Comparison of ENCODE assay signal across 15 cellular contexts in the genomic region with DNA sequence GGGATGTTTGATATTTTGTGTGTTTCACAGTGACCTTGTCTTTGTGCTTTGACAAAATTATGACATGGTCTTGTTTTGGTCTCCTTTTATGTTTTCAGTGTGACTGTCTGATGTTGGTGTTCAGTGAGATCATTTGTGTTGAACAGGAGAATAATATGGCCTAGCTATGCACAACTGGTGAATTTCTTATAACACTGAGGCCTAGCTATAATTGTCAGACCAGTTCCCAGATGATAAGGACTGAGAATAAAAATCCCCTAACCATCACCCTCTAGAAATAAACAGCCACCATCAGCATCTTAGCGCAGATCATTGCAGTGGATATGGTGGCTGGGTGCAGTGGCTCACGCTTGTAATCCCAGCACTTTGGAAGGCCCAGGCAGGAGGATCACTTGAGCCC.
DNase-seq lines count a peak whose midpoint lies in the region; TF ChIP-seq lines count a peak whose summit lies in the region.
"Had no signal": no experiment of that assay in that cellular context is flagged by ENCODE, and none has a peak within 500 bp of the region (broad histone marks: within the 10 kb centered on the region; RNA-seq: fewer than 3 reads in every experiment).

No MANE protein-coding gene starts in this region.

- H3K9me3 ChIP-seq in breast epithelium = no peaks in the 10 kb centered on the region
- no peaks in the 10 kb centered on the region for H3K9me3 ChIP-seq in osteoblast (ENCODE audit: low read depth, low read length)
- no peaks in the 10 kb centered on the region for H3K9me3 ChIP-seq in MM.1S (replicated peaks; ENCODE audit: insufficient read depth, low read length)
- H3K9me3 ChIP-seq: A549 had no signal

- no peak for TF ChIP-seq CTCF in MCF 10A (IDR thresholded peaks at IDR 0.05; ENCODE audit: unreplicated experiment)
- no peak for TF ChIP-seq CTCF in breast epithelium (IDR thresholded peaks at IDR 0.05)
- no peak for TF ChIP-seq CTCF in HFFc6 (IDR thresholded peaks at IDR 0.05)
- no peak for TF ChIP-seq CTCF in osteoblast (IDR thresholded peaks at IDR 0.05; ENCODE audit: extremely low read depth, low read depth, low read length)
- TF ChIP-seq CTCF in MM.1S (IDR thresholded peaks at IDR 0.05; ENCODE audit: low read length) = no peak

- H3K27ac ChIP-seq in breast epithelium (no peak overlapping the region), osteoblast (ENCODE audit: low read depth, low read length) (peak overlapping the region; percentile 55), MM.1S (ENCODE audit: low read length) (no peak overlapping the region)
- H3K27ac ChIP-seq: A549, HL-60 had no signal

- H3K4me1 Mint-ChIP-seq in MCF 10A (ENCODE audit: insufficient read depth, unreplicated experiment) (no peaks in the 10 kb centered on the region), HFFc6 (ENCODE audit: low read depth) (peaks cover 41% of the 10 kb centered on the region)
- H3K4me1 Mint-ChIP-seq in activated T-helper 1 cell treated with anti-CD3 and anti-CD28 coated beads, Interleukin-12 subunit alpha, Interleukin-12 subunit beta, Interleukin-2, Interleukin-4 antibody, amounts not matched to agents 30 ng/mL and 10 ng/mL and 1 ng/mL, durations not matched to agents 14 hours and 24 hours and 36 hours (ENCODE audit: low read depth) = peaks cover 11% of the 10 kb centered on the region
- peaks cover 2% of the 10 kb centered on the region for H3K4me1 Mint-ChIP-seq in activated CD4-positive, alpha-beta memory T cell treated with anti-CD3 and anti-CD28 coated beads, Interleukin-2, amount 10 ng/mL, durations not matched to agents 7 days and 5 days
- H3K4me1 Mint-ChIP-seq: CD14-positive monocyte had no signal

- H3K36me3 Mint-ChIP-seq in MCF 10A (ENCODE audit: insufficient read depth, unreplicated experiment) = peaks cover 23% of the 10 kb centered on the region
- peaks cover 38% of the 10 kb centered on the region for H3K36me3 Mint-ChIP-seq in HFFc6 (ENCODE audit: low read depth)
- H3K36me3 Mint-ChIP-seq in activated T-helper 1 cell treated with anti-CD3 and anti-CD28 coated beads, Interleukin-12 subunit alpha, Interleukin-12 subunit beta, Interleukin-2, Interleukin-4 antibody, amounts not matched to agents 30 ng/mL and 10 ng/mL and 1 ng/mL, durations not matched to agents 14 hours and 24 hours and 36 hours (ENCODE audit: low read depth) = peaks cover 23% of the 10 kb centered on the region
- H3K36me3 Mint-ChIP-seq in activated CD4-positive, alpha-beta memory T cell treated with anti-CD3 and anti-CD28 coated beads, Interleukin-2, amount 10 ng/mL, durations not matched to agents 7 days and 5 days (ENCODE audit: low read depth) = peaks cover 3% of the 10 kb centered on the region

- no peaks in the 10 kb centered on the region for H3K9me2 ChIP-seq in MM.1S (replicated peaks; ENCODE audit: insufficient read depth, low read length)

- H3K9ac ChIP-seq in MM.1S (ENCODE audit: low read length) = no peak overlapping the region

- H3K4me1 ChIP-seq in breast epithelium (no peaks in the 10 kb centered on the region), osteoblast (ENCODE audit: insufficient read depth, low read length) (peaks cover 17% of the 10 kb centered on the region), MM.1S (ENCODE audit: low read length) (no peaks in the 10 kb centered on the region)
- H3K4me1 ChIP-seq: A549 had no signal

- DNase-seq in MCF 10A (ENCODE audit: unreplicated experiment) (no peak), breast epithelium (ENCODE audit: low spot score in 2 of 2) (no peak), HFFc6 (no peak), osteoblast (ENCODE audit: insufficient read length, low spot score, missing footprints) (no peak), MM.1S (no peak), cortex of kidney (lab: John Stamatoyannopoulos, UW) (no peak)
- DNase-seq in activated T-helper 1 cell treated with anti-CD3 and anti-CD28 coated beads, Interleukin-12 subunit alpha, Interleukin-12 subunit beta, Interleukin-2, Interleukin-4 antibody, amounts not matched to agents 30 ng/mL and 10 ng/mL and 1 ng/mL, durations not matched to agents 14 hours and 24 hours and 36 hours (ENCODE audit: low spot score) = no peak
- DNase-seq in activated CD4-positive, alpha-beta memory T cell treated with anti-CD3 and anti-CD28 coated beads, Interleukin-2, amount 10 ng/mL, durations not matched to agents 7 days and 5 days = no peak
- DNase-seq: CD8-positive, alpha-beta T cell; COR-L47; DND-41; GDM1 had no signal

- H3K79me2 ChIP-seq in osteoblast (ENCODE audit: insufficient read depth, low read length) = no peaks in the 10 kb centered on the region
- H3K79me2 ChIP-seq in MM.1S (ENCODE audit: low read length) = no peaks in the 10 kb centered on the region

- BruUV-seq in MCF 10A (replicated peaks; lab: Mats Ljungman, UMichigan) = no TSS peak

- no peaks in the 10 kb centered on the region for H3K9me3 Mint-ChIP-seq in MCF 10A (ENCODE audit: unreplicated experiment)
- H3K9me3 Mint-ChIP-seq in HFFc6 = no peaks in the 10 kb centered on the region
- H3K9me3 Mint-ChIP-seq in activated T-helper 1 cell treated with anti-CD3 and anti-CD28 coated beads, Interleukin-12 subunit alpha, Interleukin-12 subunit beta, Interleukin-2, Interleukin-4 antibody, amounts not matched to agents 30 ng/mL and 10 ng/mL and 1 ng/mL, durations not matched to agents 14 hours and 24 hours and 36 hours = no peaks in the 10 kb centered on the region
- H3K9me3 Mint-ChIP-seq in activated CD4-positive, alpha-beta memory T cell treated with anti-CD3 and anti-CD28 coated beads, Interleukin-2, amount 10 ng/mL, durations not matched to agents 7 days and 5 days = no peaks in the 10 kb centered on the region
- H3K9me3 Mint-ChIP-seq: CD14-positive monocyte; CD8-positive, alpha-beta T cell had no signal

- no peaks in the 10 kb centered on the region for H4K20me1 ChIP-seq in osteoblast (ENCODE audit: insufficient read depth, low read length)
- H4K20me1 ChIP-seq in MM.1S (ENCODE audit: insufficient read depth, low read length) = no peaks in the 10 kb centered on the region

- no peak for TF ChIP-seq POLR2A in breast epithelium (IDR thresholded peaks at IDR 0.05)

- intact Hi-C loops in MCF 10A (cut with micrococcal nuclease) (loop anchor here (5.0 kb wide), 1 partner anchor 130 kb away; no protein-coding TSS in a partner anchor), breast epithelium (cut with DNase I; ENCODE audit: low total_unique reads) (no loop called here)
- intact Hi-C loops in activated T-helper 1 cell treated with anti-CD3 and anti-CD28 coated beads, Interleukin-12 subunit alpha, Interleukin-12 subunit beta, Interleukin-2, Interleukin-4 antibody, amounts not matched to agents 30 ng/mL and 10 ng/mL and 1 ng/mL, durations not matched to agents 14 hours and 24 hours and 36 hours (cut with micrococcal nuclease) = loop anchor here (2.0 to 5.0 kb wide), 3 partner anchors 19 to 69 kb away; no protein-coding TSS in a partner anchor

- H3K36me3 ChIP-seq in breast epithelium (no peaks in the 10 kb centered on the region), osteoblast (ENCODE audit: insufficient read depth, low read length) (peaks cover 17% of the 10 kb centered on the region), MM.1S (replicated peaks; ENCODE audit: insufficient read depth, low read length) (no peaks in the 10 kb centered on the region)

- H3F3A ChIP-seq in MM.1S (ENCODE audit: insufficient read depth, low read length) = no peaks in the 10 kb centered on the region

- H3K4me3 Mint-ChIP-seq in MCF 10A (ENCODE audit: unreplicated experiment) (no peak overlapping the region), HFFc6 (no peak overlapping the region)
- no peak overlapping the region for H3K4me3 Mint-ChIP-seq in activated T-helper 1 cell treated with anti-CD3 and anti-CD28 coated beads, Interleukin-12 subunit alpha, Interleukin-12 subunit beta, Interleukin-2, Interleukin-4 antibody, amounts not matched to agents 30 ng/mL and 10 ng/mL and 1 ng/mL, durations not matched to agents 14 hours and 24 hours and 36 hours
- H3K4me3 Mint-ChIP-seq in activated CD4-positive, alpha-beta memory T cell treated with anti-CD3 and anti-CD28 coated beads, Interleukin-2, amount 10 ng/mL, durations not matched to agents 7 days and 5 days = no peak overlapping the region
- H3K4me3 Mint-ChIP-seq: CD14-positive monocyte; CD8-positive, alpha-beta T cell had no signal

- H2AFZ ChIP-seq in osteoblast (ENCODE audit: low read length) = no peak overlapping the region
- H2AFZ ChIP-seq in MM.1S (ENCODE audit: low read length) = no peak overlapping the region

- H3K27ac Mint-ChIP-seq in MCF 10A (ENCODE audit: low read depth, unreplicated experiment) (peak overlapping the region; percentile 19), HFFc6 (peak overlapping the region; percentile 25; the same call in 1 of the 2 replicates)
- H3K27ac Mint-ChIP-seq in activated T-helper 1 cell treated with anti-CD3 and anti-CD28 coated beads, Interleukin-12 subunit alpha, Interleukin-12 subunit beta, Interleukin-2, Interleukin-4 antibody, amounts not matched to agents 30 ng/mL and 10 ng/mL and 1 ng/mL, durations not matched to agents 14 hours and 24 hours and 36 hours = peak overlapping the region; percentile 53
- H3K27ac Mint-ChIP-seq in activated CD4-positive, alpha-beta memory T cell treated with anti-CD3 and anti-CD28 coated beads, Interleukin-2, amount 10 ng/mL, durations not matched to agents 7 days and 5 days = no peak overlapping the region
- H3K27ac Mint-ChIP-seq: CD8-positive, alpha-beta T cell had no signal

- POLR2A ChIA-PET in MCF 10A (lab: Yijun Ruan, JAX) = interaction anchor here (0.6 kb wide), 1 partner anchor 222 kb away, joined by 4 read pairs; no protein-coding TSS in a partner anchor
- POLR2A ChIA-PET in activated CD4-positive, alpha-beta memory T cell treated with anti-CD3 and anti-CD28 coated beads, Interleukin-2, amount 10 ng/mL, durations not matched to agents 7 days and 5 days (lab: Charles Lee) = no interaction called here

- CTCF ChIA-PET in MCF 10A (lab: Yijun Ruan, JAX) = interaction anchor here (0.6 to 1.2 kb wide), 2 partner anchors 65 to 132 kb away, joined by 4 to 5 read pairs; no protein-coding TSS in a partner anchor
- CTCF ChIA-PET in activated CD4-positive, alpha-beta memory T cell treated with anti-CD3 and anti-CD28 coated beads, Interleukin-2, amount 10 ng/mL, durations not matched to agents 7 days and 5 days (lab: Charles Lee) = no interaction called here

- H3K27me3 Mint-ChIP-seq in MCF 10A (ENCODE audit: insufficient read depth, unreplicated experiment) = no peaks in the 10 kb centered on the region
- H3K27me3 Mint-ChIP-seq in HFFc6 (ENCODE audit: insufficient read depth) = no peaks in the 10 kb centered on the region
- H3K27me3 Mint-ChIP-seq in activated T-helper 1 cell treated with anti-CD3 and anti-CD28 coated beads, Interleukin-12 subunit alpha, Interleukin-12 subunit beta, Interleukin-2, Interleukin-4 antibody, amounts not matched to agents 30 ng/mL and 10 ng/mL and 1 ng/mL, durations not matched to agents 14 hours and 24 hours and 36 hours (ENCODE audit: insufficient read depth) = no peaks in the 10 kb centered on the region
- H3K27me3 Mint-ChIP-seq in activated CD4-positive, alpha-beta memory T cell treated with anti-CD3 and anti-CD28 coated beads, Interleukin-2, amount 10 ng/mL, durations not matched to agents 7 days and 5 days = no peaks in the 10 kb centered on the region

- H3K4me2 ChIP-seq in osteoblast (ENCODE audit: insufficient read depth, low read length) (no peak overlapping the region), MM.1S (ENCODE audit: low read depth, low read length) (no peak overlapping the region)
- H3K4me2 ChIP-seq: A549 had no signal

- H3K27me3 ChIP-seq in breast epithelium (no peaks in the 10 kb centered on the region), osteoblast (ENCODE audit: insufficient read depth, low read length) (no peaks in the 10 kb centered on the region), MM.1S (replicated peaks; ENCODE audit: insufficient read depth, low read length) (no peaks in the 10 kb centered on the region)

- no peak overlapping the region for H3K4me3 ChIP-seq in breast epithelium
- no peak overlapping the region for H3K4me3 ChIP-seq in osteoblast (ENCODE audit: insufficient read depth, low read length)
- no peak overlapping the region for H3K4me3 ChIP-seq in MM.1S (ENCODE audit: low read length)
- H3K4me3 ChIP-seq: A549 had no signal
